Comparison of ENCODE assay signal across 7 cellular contexts in genomic region chr16:23148166-23148512, GRCh38. TPM values are rescaled to one million over a fixed set of nuclear protein-coding genes. Genes with fewer than 3 reads are reported as not detected.
DNase-seq lines count a peak whose midpoint lies in the region; ATAC-seq and TF ChIP-seq lines count a peak whose summit lies in the region.

No MANE protein-coding gene starts in this region.

- POLR2A ChIA-PET in activated CD4-positive, alpha-beta memory T cell treated with anti-CD3 and anti-CD28 coated beads, Interleukin-2, amount 10 ng/mL, durations not matched to agents 7 days and 5 days (lab: Charles Lee) = interaction anchor here (0.6 to 1.0 kb wide), 2 partner anchors 9 to 705 kb away, joined by 3 read pairs; no protein-coding TSS in a partner anchor

- CTCF ChIA-PET in activated CD4-positive, alpha-beta memory T cell treated with anti-CD3 and anti-CD28 coated beads, Interleukin-2, amount 10 ng/mL, durations not matched to agents 7 days and 5 days (lab: Charles Lee) = interaction anchor here (2.4 kb wide), 1 partner anchor 288 kb away, joined by 6 read pairs; no protein-coding TSS in a partner anchor

- peaks cover 44% of the 10 kb centered on the region for H3K4me1 Mint-ChIP-seq in HFFc6 (ENCODE audit: low read depth)
- H3K4me1 Mint-ChIP-seq in activated CD4-positive, alpha-beta memory T cell treated with anti-CD3 and anti-CD28 coated beads, Interleukin-2, amount 10 ng/mL, durations not matched to agents 7 days and 5 days = peaks cover 30% of the 10 kb centered on the region
- H3K4me1 Mint-ChIP-seq in stimulated activated memory B cell treated with anti-CD40 and anti-IgM and Interleukin-4, amounts not matched to agents 10 μg/mL and 1 μg/mL and 100 μg/mL, for 72 hours = peaks cover 16% of the 10 kb centered on the region

- ATAC-seq in stimulated activated memory B cell treated with anti-CD40 and anti-IgM and Interleukin-4, amounts not matched to agents 10 μg/mL and 1 μg/mL and 100 μg/mL, for 72 hours = no peak
- ATAC-seq in GM18909 (IDR thresholded peaks at IDR 0.05; ENCODE audit: poor library complexity, unreplicated experiment) (no peak), GM19395 (IDR thresholded peaks at IDR 0.05; ENCODE audit: unreplicated experiment) (no peak), esophagus mucosa (no peak)

- H3K27me3 Mint-ChIP-seq in HFFc6 (ENCODE audit: insufficient read depth) = peaks cover 2% of the 10 kb centered on the region; the same call in 1 of the 2 replicates
- H3K27me3 Mint-ChIP-seq in activated CD4-positive, alpha-beta memory T cell treated with anti-CD3 and anti-CD28 coated beads, Interleukin-2, amount 10 ng/mL, durations not matched to agents 7 days and 5 days = peaks cover 3% of the 10 kb centered on the region
- no peaks in the 10 kb centered on the region for H3K27me3 Mint-ChIP-seq in stimulated activated memory B cell treated with anti-CD40 and anti-IgM and Interleukin-4, amounts not matched to agents 10 μg/mL and 1 μg/mL and 100 μg/mL, for 72 hours

- peak overlapping the region; percentile 72 for H3K4me3 ChIP-seq in iPS-11a (ENCODE audit: low read depth, low read length)

- 0 out of 2 replicates have a peak, but pooled peaks cover 7% of the 10 kb centered on the region for H3K36me3 Mint-ChIP-seq in HFFc6 (ENCODE audit: low read depth)
- peaks cover 4% of the 10 kb centered on the region for H3K36me3 Mint-ChIP-seq in activated CD4-positive, alpha-beta memory T cell treated with anti-CD3 and anti-CD28 coated beads, Interleukin-2, amount 10 ng/mL, durations not matched to agents 7 days and 5 days (ENCODE audit: low read depth)
- H3K36me3 Mint-ChIP-seq in stimulated activated memory B cell treated with anti-CD40 and anti-IgM and Interleukin-4, amounts not matched to agents 10 μg/mL and 1 μg/mL and 100 μg/mL, for 72 hours = no peaks in the 10 kb centered on the region

- H3K4me3 Mint-ChIP-seq in HFFc6 = peak overlapping the region; percentile 92
- peak overlapping the region; percentile 88 for H3K4me3 Mint-ChIP-seq in activated CD4-positive, alpha-beta memory T cell treated with anti-CD3 and anti-CD28 coated beads, Interleukin-2, amount 10 ng/mL, durations not matched to agents 7 days and 5 days
- peak overlapping the region; percentile 97 for H3K4me3 Mint-ChIP-seq in stimulated activated memory B cell treated with anti-CD40 and anti-IgM and Interleukin-4, amounts not matched to agents 10 μg/mL and 1 μg/mL and 100 μg/mL, for 72 hours

- H3K9me3 Mint-ChIP-seq in HFFc6 = no peaks in the 10 kb centered on the region
- no peaks in the 10 kb centered on the region for H3K9me3 Mint-ChIP-seq in activated CD4-positive, alpha-beta memory T cell treated with anti-CD3 and anti-CD28 coated beads, Interleukin-2, amount 10 ng/mL, durations not matched to agents 7 days and 5 days
- no peaks in the 10 kb centered on the region for H3K9me3 Mint-ChIP-seq in stimulated activated memory B cell treated with anti-CD40 and anti-IgM and Interleukin-4, amounts not matched to agents 10 μg/mL and 1 μg/mL and 100 μg/mL, for 72 hours

- no peak for TF ChIP-seq CTCF in HFFc6 (IDR thresholded peaks at IDR 0.05)

- no peak for DNase-seq in HFFc6
- DNase-seq in activated CD4-positive, alpha-beta memory T cell treated with anti-CD3 and anti-CD28 coated beads, Interleukin-2, amount 10 ng/mL, durations not matched to agents 7 days and 5 days = no peak

- H3K27ac Mint-ChIP-seq in HFFc6 = peak overlapping the region; percentile 62
- H3K27ac Mint-ChIP-seq in activated CD4-positive, alpha-beta memory T cell treated with anti-CD3 and anti-CD28 coated beads, Interleukin-2, amount 10 ng/mL, durations not matched to agents 7 days and 5 days = peak overlapping the region; percentile 61
- peak overlapping the region; percentile 71 for H3K27ac Mint-ChIP-seq in stimulated activated memory B cell treated with anti-CD40 and anti-IgM and Interleukin-4, amounts not matched to agents 10 μg/mL and 1 μg/mL and 100 μg/mL, for 72 hours

RNA-seq across cellular contexts. Expression of gene USP31, which starts 1.1 kb away (rescaled TPM):
- 1 to 10 TPM; 5.0 to 6.2 (median 5.8) TPM for total RNA-seq in HFFc6 (2021; fragmentation: NEBNext Ultra II Directional; extraction: Animal tissue kit (Norgen Biotek cat#: 25700))
- 1 to 10 TPM; 5.1 to 5.4 TPM for total RNA-seq in activated CD4-positive, alpha-beta memory T cell treated with anti-CD3 and anti-CD28 coated beads, Interleukin-2, amount 10 ng/mL, durations not matched to agents 7 days and 5 days
- 8.7 TPM for total RNA-seq in esophagus mucosa

RNA-seq across cellular contexts. Expression of gene SCNN1G, which starts 34.4 kb away (rescaled TPM):
- not detected for total RNA-seq in HFFc6 (2021; fragmentation: NEBNext Ultra II Directional; extraction: Animal tissue kit (Norgen Biotek cat#: 25700))
- not detected for total RNA-seq in activated CD4-positive, alpha-beta memory T cell treated with anti-CD3 and anti-CD28 coated beads, Interleukin-2, amount 10 ng/mL, durations not matched to agents 7 days and 5 days
- total RNA-seq in esophagus mucosa = 10.1 TPM

Comparison
In these comparisons a context has a peak if more than half of its experiments do, and no peak if none do; other contexts are left out.
1. RNA of gene SCNN1G, which starts 34.4 kb away (total RNA-seq): 10.1 TPM in esophagus mucosa (single experiment); not detected in activated CD4-positive, alpha-beta memory T cell treated with anti-CD3 and anti-CD28 coated beads, Interleukin-2, amount 10 ng/mL, durations not matched to agents 7 days and 5 days and not detected in HFFc6; every median in the first group is over 10 times any median in the second.
2. Peak in every context shown above with its lines, with median percentiles within 50 percentile points of each other: H3K27ac Mint-ChIP-seq and H3K4me3 Mint-ChIP-seq.